ENCODE assay signal across 24 cellular contexts in the genomic region with DNA sequence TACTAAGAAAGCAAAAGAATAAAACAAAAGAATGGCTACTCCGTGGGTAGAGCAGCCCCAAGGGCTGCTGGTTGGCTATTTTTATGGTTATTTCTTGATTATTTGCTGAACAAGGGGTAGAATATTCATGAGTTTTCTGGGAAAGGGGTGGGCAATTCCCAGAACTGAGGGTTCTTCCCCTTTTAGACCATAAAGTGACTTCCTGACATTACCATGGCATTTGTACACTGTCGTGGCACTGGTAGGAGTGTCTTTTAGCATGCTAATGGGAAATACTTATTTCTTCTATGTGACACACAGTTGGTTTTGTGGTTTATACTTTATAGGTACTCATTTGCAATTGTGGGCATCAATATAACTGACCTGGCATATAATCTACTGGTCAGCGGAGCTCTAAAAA. TPM values are rescaled to one million over a fixed set of nuclear protein-coding genes. Genes with fewer than 3 reads are reported as not detected.
"Had no signal": no experiment of that assay in that cellular context is flagged by ENCODE, and none has a peak within 500 bp of the region (broad histone marks: within the 10 kb centered on the region; RNA-seq: fewer than 3 reads in every experiment).

No MANE protein-coding gene starts in this region.

- ATAC-seq: activated CD8-positive, alpha-beta memory T cell treated with anti-CD3 and anti-CD28 coated beads, Interleukin-2, amount 10 ng/mL, durations not matched to agents 7 days and 5 days; activated T-helper 17 cell treated with anti-CD3 and anti-CD28 coated beads, Interleukin-2, amount 50 U/mL, for 72 hours; foreskin keratinocyte; T-cell had no signal

- DNase-seq: activated CD4-positive, alpha-beta T cell treated with anti-CD3 and anti-CD28 coated beads for 1 hour; activated CD4-positive, alpha-beta T cell treated with anti-CD3 and anti-CD28 coated beads, Interleukin-2, amount 50 U/mL, for 48 hours; activated CD8-positive, alpha-beta memory T cell treated with anti-CD3 and anti-CD28 coated beads, Interleukin-2, amount 10 ng/mL, durations not matched to agents 7 days and 5 days; activated naive CD4-positive, alpha-beta T cell treated with Interleukin-2 at 50 U/mL for 16 hours; activated T-cell treated with anti-CD3 and anti-CD28 coated beads, Interleukin-2, amount 50 U/mL, for 1 hour; aorta; brain microvascular endothelial cell; central memory CD4-positive, alpha-beta T cell; dorsolateral prefrontal cortex; foreskin keratinocyte; islet precursor cell; midbrain; nucleus accumbens; posterior cingulate gyrus; stimulated activated CD8-positive, alpha-beta memory T cell treated with anti-CD3 and anti-CD28 coated beads, Interleukin-4, amount 100 ng/mL, for 48 hours; stimulated activated naive CD4-positive, alpha-beta T cell treated with Interleukin-2 at 50 U/mL for 16 hours; T-cell; tibial artery; WERI-Rb-1 had no signal

- H3K4me1 ChIP-seq: foreskin keratinocyte, tibial artery had no signal

- H3K4me3 ChIP-seq: dorsolateral prefrontal cortex, hepatocyte, tibial artery had no signal

- FAIRE-seq: colon, urothelium cell line had no signal

- H3K27ac ChIP-seq: brain microvascular endothelial cell, dorsolateral prefrontal cortex, foreskin keratinocyte, hepatocyte, tibial artery, WERI-Rb-1 had no signal

- H3K36me3 ChIP-seq: brain microvascular endothelial cell, tibial artery, WERI-Rb-1 had no signal

- H3K4me2 ChIP-seq: hepatocyte had no signal

- H3K9me3 ChIP-seq: tibial artery had no signal

- H3K27me3 ChIP-seq: brain microvascular endothelial cell, dorsolateral prefrontal cortex, hepatocyte, tibial artery had no signal

- H3K79me2 ChIP-seq: hepatocyte had no signal

RNA-seq across cellular contexts. Expression of gene SLN, which starts 56.2 kb away (rescaled TPM):
- polyA plus RNA-seq: aorta, fibroblast of lung, foreskin keratinocyte had no signal
